ENCODE assay signal across 1 cellular context in the genomic region with DNA sequence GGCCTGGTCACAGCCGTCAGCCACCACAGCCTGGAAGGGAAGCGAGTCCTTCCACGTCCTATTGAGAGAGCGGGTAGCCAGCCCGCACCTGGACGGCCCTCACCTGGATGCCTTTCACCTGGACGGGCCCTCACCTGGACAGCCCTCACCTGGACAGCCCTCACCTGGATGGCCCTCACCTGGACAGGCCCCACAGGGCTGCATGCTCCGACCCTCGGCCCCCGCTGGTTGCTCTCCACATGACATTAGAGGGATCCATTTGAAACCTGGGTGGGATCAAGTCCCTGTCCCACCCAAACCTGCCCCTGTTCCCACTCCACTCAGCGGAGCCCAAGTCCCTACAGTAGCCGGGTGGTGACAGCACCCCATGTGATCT.
TF ChIP-seq lines count a peak whose summit lies in the region.

No MANE protein-coding gene starts in this region.

TF ChIP-seq in H1, 55 proteins besides CTCF, POLR2A, EP300 and RAD21:
- TF ChIP-seq YY1 (IDR thresholded peaks at IDR 0.05; ENCODE audit: low read depth, low read length) = no peak
- no peak for TF ChIP-seq HDAC6 (IDR thresholded peaks at IDR 0.05; ENCODE audit: low read depth, low read length)
- no peak for TF ChIP-seq EGR1 (IDR thresholded peaks at IDR 0.05; ENCODE audit: borderline replicate concordance, low read depth, low read length)
- no peak for TF ChIP-seq POU5F1 (IDR thresholded peaks at IDR 0.05; ENCODE audit: low read depth, low read length)
- no peak for TF ChIP-seq KDM4A (IDR thresholded peaks at IDR 0.05; ENCODE audit: low read depth, low read length, severe bottlenecking)
- TF ChIP-seq BCL11A (IDR thresholded peaks at IDR 0.05; ENCODE audit: low read depth in 2 of 2, low read length in 2 of 2) = no peak
- no peak for TF ChIP-seq CREB1 (IDR thresholded peaks at IDR 0.05)
- no peak for TF ChIP-seq CTBP2 (IDR thresholded peaks at IDR 0.05; ENCODE audit: borderline replicate concordance, insufficient read depth, insufficient read length, low read length)
- TF ChIP-seq BRCA1 (IDR thresholded peaks at IDR 0.05; ENCODE audit: low read depth, low read length) = no peak
- TF ChIP-seq FOSL1 (IDR thresholded peaks at IDR 0.05; ENCODE audit: insufficient read depth, low read depth, low read length) = no peak
- TF ChIP-seq CHD2 (IDR thresholded peaks at IDR 0.05; ENCODE audit: low read length) = no peak
- TF ChIP-seq, protein P1, sequence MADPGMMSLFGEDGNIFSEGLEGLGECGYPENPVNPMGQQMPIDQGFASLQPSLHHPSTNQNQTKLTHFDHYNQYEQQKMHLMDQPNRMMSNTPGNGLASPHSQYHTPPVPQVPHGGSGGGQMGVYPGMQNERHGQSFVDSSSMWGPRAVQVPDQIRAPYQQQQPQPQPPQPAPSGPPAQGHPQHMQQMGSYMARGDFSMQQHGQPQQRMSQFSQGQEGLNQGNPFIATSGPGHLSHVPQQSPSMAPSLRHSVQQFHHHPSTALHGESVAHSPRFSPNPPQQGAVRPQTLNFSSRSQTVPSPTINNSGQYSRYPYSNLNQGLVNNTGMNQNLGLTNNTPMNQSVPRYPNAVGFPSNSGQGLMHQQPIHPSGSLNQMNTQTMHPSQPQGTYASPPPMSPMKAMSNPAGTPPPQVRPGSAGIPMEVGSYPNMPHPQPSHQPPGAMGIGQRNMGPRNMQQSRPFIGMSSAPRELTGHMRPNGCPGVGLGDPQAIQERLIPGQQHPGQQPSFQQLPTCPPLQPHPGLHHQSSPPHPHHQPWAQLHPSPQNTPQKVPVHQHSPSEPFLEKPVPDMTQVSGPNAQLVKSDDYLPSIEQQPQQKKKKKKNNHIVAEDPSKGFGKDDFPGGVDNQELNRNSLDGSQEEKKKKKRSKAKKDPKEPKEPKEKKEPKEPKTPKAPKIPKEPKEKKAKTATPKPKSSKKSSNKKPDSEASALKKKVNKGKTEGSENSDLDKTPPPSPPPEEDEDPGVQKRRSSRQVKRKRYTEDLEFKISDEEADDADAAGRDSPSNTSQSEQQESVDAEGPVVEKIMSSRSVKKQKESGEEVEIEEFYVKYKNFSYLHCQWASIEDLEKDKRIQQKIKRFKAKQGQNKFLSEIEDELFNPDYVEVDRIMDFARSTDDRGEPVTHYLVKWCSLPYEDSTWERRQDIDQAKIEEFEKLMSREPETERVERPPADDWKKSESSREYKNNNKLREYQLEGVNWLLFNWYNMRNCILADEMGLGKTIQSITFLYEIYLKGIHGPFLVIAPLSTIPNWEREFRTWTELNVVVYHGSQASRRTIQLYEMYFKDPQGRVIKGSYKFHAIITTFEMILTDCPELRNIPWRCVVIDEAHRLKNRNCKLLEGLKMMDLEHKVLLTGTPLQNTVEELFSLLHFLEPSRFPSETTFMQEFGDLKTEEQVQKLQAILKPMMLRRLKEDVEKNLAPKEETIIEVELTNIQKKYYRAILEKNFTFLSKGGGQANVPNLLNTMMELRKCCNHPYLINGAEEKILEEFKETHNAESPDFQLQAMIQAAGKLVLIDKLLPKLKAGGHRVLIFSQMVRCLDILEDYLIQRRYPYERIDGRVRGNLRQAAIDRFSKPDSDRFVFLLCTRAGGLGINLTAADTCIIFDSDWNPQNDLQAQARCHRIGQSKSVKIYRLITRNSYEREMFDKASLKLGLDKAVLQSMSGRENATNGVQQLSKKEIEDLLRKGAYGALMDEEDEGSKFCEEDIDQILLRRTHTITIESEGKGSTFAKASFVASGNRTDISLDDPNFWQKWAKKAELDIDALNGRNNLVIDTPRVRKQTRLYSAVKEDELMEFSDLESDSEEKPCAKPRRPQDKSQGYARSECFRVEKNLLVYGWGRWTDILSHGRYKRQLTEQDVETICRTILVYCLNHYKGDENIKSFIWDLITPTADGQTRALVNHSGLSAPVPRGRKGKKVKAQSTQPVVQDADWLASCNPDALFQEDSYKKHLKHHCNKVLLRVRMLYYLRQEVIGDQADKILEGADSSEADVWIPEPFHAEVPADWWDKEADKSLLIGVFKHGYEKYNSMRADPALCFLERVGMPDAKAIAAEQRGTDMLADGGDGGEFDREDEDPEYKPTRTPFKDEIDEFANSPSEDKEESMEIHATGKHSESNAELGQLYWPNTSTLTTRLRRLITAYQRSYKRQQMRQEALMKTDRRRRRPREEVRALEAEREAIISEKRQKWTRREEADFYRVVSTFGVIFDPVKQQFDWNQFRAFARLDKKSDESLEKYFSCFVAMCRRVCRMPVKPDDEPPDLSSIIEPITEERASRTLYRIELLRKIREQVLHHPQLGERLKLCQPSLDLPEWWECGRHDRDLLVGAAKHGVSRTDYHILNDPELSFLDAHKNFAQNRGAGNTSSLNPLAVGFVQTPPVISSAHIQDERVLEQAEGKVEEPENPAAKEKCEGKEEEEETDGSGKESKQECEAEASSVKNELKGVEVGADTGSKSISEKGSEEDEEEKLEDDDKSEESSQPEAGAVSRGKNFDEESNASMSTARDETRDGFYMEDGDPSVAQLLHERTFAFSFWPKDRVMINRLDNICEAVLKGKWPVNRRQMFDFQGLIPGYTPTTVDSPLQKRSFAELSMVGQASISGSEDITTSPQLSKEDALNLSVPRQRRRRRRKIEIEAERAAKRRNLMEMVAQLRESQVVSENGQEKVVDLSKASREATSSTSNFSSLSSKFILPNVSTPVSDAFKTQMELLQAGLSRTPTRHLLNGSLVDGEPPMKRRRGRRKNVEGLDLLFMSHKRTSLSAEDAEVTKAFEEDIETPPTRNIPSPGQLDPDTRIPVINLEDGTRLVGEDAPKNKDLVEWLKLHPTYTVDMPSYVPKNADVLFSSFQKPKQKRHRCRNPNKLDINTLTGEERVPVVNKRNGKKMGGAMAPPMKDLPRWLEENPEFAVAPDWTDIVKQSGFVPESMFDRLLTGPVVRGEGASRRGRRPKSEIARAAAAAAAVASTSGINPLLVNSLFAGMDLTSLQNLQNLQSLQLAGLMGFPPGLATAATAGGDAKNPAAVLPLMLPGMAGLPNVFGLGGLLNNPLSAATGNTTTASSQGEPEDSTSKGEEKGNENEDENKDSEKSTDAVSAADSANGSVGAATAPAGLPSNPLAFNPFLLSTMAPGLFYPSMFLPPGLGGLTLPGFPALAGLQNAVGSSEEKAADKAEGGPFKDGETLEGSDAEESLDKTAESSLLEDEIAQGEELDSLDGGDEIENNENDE (IDR thresholded peaks at IDR 0.05; ENCODE audit: insufficient replicate concordance, low read length) = no peak
- TF ChIP-seq KDM5A (IDR thresholded peaks at IDR 0.05; ENCODE audit: low read length) = no peak
- no peak for TF ChIP-seq JUND (IDR thresholded peaks at IDR 0.05; ENCODE audit: low read length)
